8 cellular contexts compared by ENCODE assay signal in the genomic region with DNA sequence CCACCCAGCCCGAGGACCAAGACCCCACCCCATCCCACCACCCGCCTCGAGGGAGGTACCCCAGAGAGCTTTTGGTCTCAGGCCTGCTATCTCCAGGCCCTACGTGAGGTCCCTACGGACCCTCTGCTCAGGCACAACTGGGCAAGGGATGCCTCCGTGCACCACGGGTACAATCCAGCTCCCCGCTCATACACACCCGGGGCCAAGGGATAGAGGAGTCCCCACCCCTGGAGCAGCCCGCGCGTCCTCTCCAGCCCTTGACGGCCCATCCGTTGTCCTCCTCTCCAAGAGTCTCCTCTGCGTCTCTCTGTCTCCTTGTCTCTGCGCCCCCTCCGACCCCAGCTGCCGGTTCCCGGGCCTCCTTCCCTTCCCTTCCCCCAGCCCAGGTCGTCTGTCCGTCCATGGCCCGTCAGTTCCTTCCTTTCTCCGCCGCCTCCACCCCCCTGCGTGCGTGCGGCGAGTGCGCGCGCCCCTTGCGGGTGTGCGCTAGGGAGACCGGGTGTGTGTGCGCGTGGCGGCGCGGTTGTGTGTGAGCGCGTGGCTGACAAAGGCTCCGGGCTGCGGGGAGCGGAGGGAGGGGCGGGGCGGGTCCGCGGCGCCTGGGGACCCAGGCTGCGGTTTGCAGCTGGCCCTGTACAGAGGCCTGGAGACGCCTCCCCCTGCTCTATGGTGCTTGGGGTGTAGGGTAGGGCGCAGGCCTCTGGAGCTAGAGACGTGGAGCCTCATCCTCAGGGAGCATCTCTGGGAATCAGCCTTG. TPM values are rescaled to one million over a fixed set of nuclear protein-coding genes. Genes with fewer than 3 reads are reported as not detected.
DNase-seq lines count a peak whose midpoint lies in the region; ATAC-seq, FAIRE-seq and TF ChIP-seq lines count a peak whose summit lies in the region.

No MANE protein-coding gene starts in this region.

- peaks cover 18 to 37% of the 10 kb centered on the region in 2 donors for H3K27me3 Mint-ChIP-seq in T-cell
- H3K27me3 Mint-ChIP-seq in nephron (ENCODE audit: low read depth), result peaks cover 74% of the 10 kb centered on the region

- H3K4me1 Mint-ChIP-seq in T-cell, result peaks cover 24 to 34% (median 27%) of the 10 kb centered on the region in 3 donors
- peaks cover 16% of the 10 kb centered on the region for H3K4me1 Mint-ChIP-seq in nephron

- TF ChIP-seq CTCF in epithelial cell of esophagus (IDR thresholded peaks at IDR 0.05; ENCODE audit: insufficient read depth, low read depth, low read length, missing control alignments), result no peak
- no peak for TF ChIP-seq CTCF in nephron (IDR thresholded peaks at IDR 0.05; ENCODE audit: unreplicated experiment in 3 of 3)

- ATAC-seq in T-cell (replicated peaks in 1 of 4) (peak in 2 of 4 experiments; percentile 17 to 31), GM21423 (IDR thresholded peaks at IDR 0.05; ENCODE audit: unreplicated experiment) (no peak)

- no peaks in the 10 kb centered on the region for H3K36me3 Mint-ChIP-seq in T-cell
- H3K36me3 Mint-ChIP-seq in nephron (ENCODE audit: low read depth), result no peaks in the 10 kb centered on the region

- H3K9me3 Mint-ChIP-seq in T-cell (no peaks in the 10 kb centered on the region), nephron (no peaks in the 10 kb centered on the region)

- peak overlapping the region; percentile 21 for H3K4me3 ChIP-seq in epithelial cell of esophagus (ENCODE audit: low read length)

- H3K4me3 Mint-ChIP-seq in T-cell (peak overlapping the region; percentile 67 to 84 (median 78)), nephron (peak overlapping the region; percentile 79 to 88 (median 82))

- FAIRE-seq in HTR-8/SVneo (lab: Jason Lieb, UNC), result no peak
- no peak for FAIRE-seq in GM19239 (lab: Jason Lieb, UNC)

- CTCF ChIA-PET in T-cell (lab: Charles Lee), result interaction anchor here in 1 of 2 donors (1.3 kb wide), 1 partner anchor 67 kb away, joined by 4 read pairs; no protein-coding TSS in a partner anchor

- POLR2A ChIA-PET in T-cell (lab: Charles Lee), result no interaction called here

- DNase-seq in DMS79 treated with DMSO at 0.1 percent for 48 hours (lab: John Stamatoyannopoulos, UW) (peak; percentile 42), DMS79 (lab: John Stamatoyannopoulos, UW) (no peak), T-cell (peak in 17 of 34 experiments; percentile 1 to 33 (median 16)), epithelial cell of esophagus (ENCODE audit: low read depth) (peak; percentile 23), HTR-8/SVneo (ENCODE audit: insufficient read length, low spot score) (no peak), GM19239 (ENCODE audit: insufficient read length, low spot score) (no peak)

- H3K27ac Mint-ChIP-seq in T-cell (no peak overlapping the region), nephron (peak overlapping the region; percentile 6 to 60 (median 39))

RNA-seq across cellular contexts. Expression of a gene that starts 0.9 kb away (rescaled TPM):
- total RNA-seq in T-cell, result under 1 TPM; 0.30 to 0.75 (median 0.53) TPM

RNA-seq across cellular contexts. Expression of a gene that starts 55.6 kb away (rescaled TPM):
- 100 to 1,000 TPM in 1 of 5 donors, 10 to 100 TPM in 4; 57.0 to 102 (median 94.2) TPM for total RNA-seq in T-cell

Comparison
In these comparisons a context has a peak if more than half of its experiments do, and no peak if none do; other contexts are left out.
1. DNase-seq: peak in DMS79 treated with DMSO at 0.1 percent for 48 hours (single experiment) and epithelial cell of esophagus (single experiment); none in DMS79 (single experiment), HTR-8/SVneo (single experiment) and GM19239 (single experiment).
2. H3K27ac Mint-ChIP-seq: peak in nephron (3 of 3); none in T-cell (0 of 2).